Comparison of ENCODE assay signal across 1 cellular context in genomic region chr5:111132731-111133435, GRCh38.
TF ChIP-seq lines count a peak whose summit lies in the region.

No MANE protein-coding gene starts in this region.

TF ChIP-seq in GM12878, 131 proteins besides CTCF, POLR2A, EP300 and RAD21:
- TF ChIP-seq SPI1 (IDR thresholded peaks at IDR 0.05; ENCODE audit: borderline replicate concordance, insufficient read depth, low read depth, low read length) (peak; percentile 88), MTA3 (IDR thresholded peaks at IDR 0.05; ENCODE audit: borderline replicate concordance, low read length) (no peak), HDAC2 (IDR thresholded peaks at IDR 0.05) (no peak), MLLT1 (IDR thresholded peaks at IDR 0.05) (no peak), RELA (IDR thresholded peaks at IDR 0.05; ENCODE audit: borderline replicate concordance, partially characterized antibody) (no peak), ZNF592 (IDR thresholded peaks at IDR 0.05) (no peak), CBX5 (IDR thresholded peaks at IDR 0.05; ENCODE audit: low read depth) (no peak)
